ENCODE assay signal across 15 cellular contexts in genomic region chr2:144403940-144404339, GRCh38.
A peak's percentile ranks its signal among the peaks of the same experiment; 100 is the strongest.
DNase-seq lines count a peak whose midpoint lies in the region; ATAC-seq and TF ChIP-seq lines count a peak whose summit lies in the region.
"Had no signal": no experiment of that assay in that cellular context is flagged by ENCODE, and none has a peak within 500 bp of the region (broad histone marks: within the 10 kb centered on the region; RNA-seq: fewer than 3 reads in every experiment).

No MANE protein-coding gene starts in this region.

- TF ChIP-seq CTCF in heart left ventricle (IDR thresholded peaks at IDR 0.05) (no peak), neural crest cell (conservative IDR thresholded peaks at IDR 0.05) (no peak), type B pancreatic cell (conservative IDR thresholded peaks at IDR 0.05) (no peak), GM13977 (IDR thresholded peaks at IDR 0.05; ENCODE audit: extremely low read depth, insufficient read depth, missing control alignments) (no peak)

- H3K4me3 Mint-ChIP-seq in neural crest cell: peak overlapping the region; percentile 4
- peak overlapping the region; percentile 56 for H3K4me3 Mint-ChIP-seq in type B pancreatic cell
- H3K4me3 Mint-ChIP-seq: activated CD4-positive, alpha-beta memory T cell treated with anti-CD3 and anti-CD28 coated beads, Interleukin-2, amount 10 ng/mL, durations not matched to agents 7 days and 5 days; activated naive CD4-positive, alpha-beta T cell treated with anti-CD3 and anti-CD28 coated beads for 36 hours; CD8-positive, alpha-beta T cell; T-helper 2 cell treated with Interferon-gamma antibody and Interleukin-4, amounts not matched to agents 5 μg/mL and 100 μg/mL, for 36 hours had no signal

- H3K27ac Mint-ChIP-seq in neural crest cell (ENCODE audit: unreplicated experiment): peak overlapping the region; percentile 44
- peak overlapping the region; percentile 59 for H3K27ac Mint-ChIP-seq in type B pancreatic cell
- H3K27ac Mint-ChIP-seq: activated CD4-positive, alpha-beta memory T cell treated with anti-CD3 and anti-CD28 coated beads, Interleukin-2, amount 10 ng/mL, durations not matched to agents 7 days and 5 days; activated naive CD4-positive, alpha-beta T cell treated with anti-CD3 and anti-CD28 coated beads for 36 hours; CD8-positive, alpha-beta T cell; T-helper 2 cell treated with Interferon-gamma antibody and Interleukin-4, amounts not matched to agents 5 μg/mL and 100 μg/mL, for 36 hours had no signal

- peaks cover 0 to 45% (median 17%) of the 10 kb centered on the region in 12 donors for H3K4me1 ChIP-seq in heart left ventricle

- in situ Hi-C loops in GM13977 (cut with MboI; ENCODE audit: low pct_unique_long_range_greater_than_20kb, low sequenced_read_pairs, unreplicated experiment): no loop called here

- no peaks in the 10 kb centered on the region for H3K9me3 ChIP-seq in heart left ventricle

- intact Hi-C loops in heart left ventricle (cut with DNase I): loop anchor here in 2 of 10 donors (2.0 to 10.0 kb wide), 2 partner anchors 71 to 111 kb away; a partner anchor contains a TSS

- H3K4me3 ChIP-seq in heart left ventricle: no peak overlapping the region
- H3K4me3 ChIP-seq: cardiac muscle cell had no signal

- H3K27me3 ChIP-seq in heart left ventricle: no peaks in the 10 kb centered on the region
- H3K27me3 ChIP-seq: cardiac muscle cell had no signal

- peaks cover 0 to 98% (median 59%) of the 10 kb centered on the region in 9 donors for H3K36me3 ChIP-seq in heart left ventricle

- H3K27me3 Mint-ChIP-seq in neural crest cell (ENCODE audit: low read depth) (no peaks in the 10 kb centered on the region), type B pancreatic cell (peaks cover 9% of the 10 kb centered on the region)

- peak; percentile 86 for DNase-seq in NCI-H82 (lab: John Stamatoyannopoulos, UW)
- DNase-seq in heart left ventricle: peak in 4 of 5 donors; percentile 66 to 81 (median 70)
- no peak for DNase-seq in neural crest cell (ENCODE audit: low read depth, low spot score)
- no peak for DNase-seq in type B pancreatic cell (ENCODE audit: extremely low spot score, unreplicated experiment)
- no peak for DNase-seq in activated T-cell treated with anti-CD3 and anti-CD28 coated beads, Interleukin-2, amount 50 U/mL, for 1 hour
- DNase-seq in GDM1 (lab: John Stamatoyannopoulos, UW): no peak
- DNase-seq in HuH-7.5 (ENCODE audit: low spot score): no peak
- DNase-seq in GM13977 (ENCODE audit: low spot score): no peak
- DNase-seq: activated CD4-positive, alpha-beta memory T cell treated with anti-CD3 and anti-CD28 coated beads, Interleukin-2, amount 10 ng/mL, durations not matched to agents 7 days and 5 days; activated naive CD4-positive, alpha-beta T cell treated with anti-CD3 and anti-CD28 coated beads for 36 hours; CD8-positive, alpha-beta T cell; midbrain; PC-3 had no signal

- H3K4me1 Mint-ChIP-seq in neural crest cell: peaks cover 33% of the 10 kb centered on the region
- H3K4me1 Mint-ChIP-seq in type B pancreatic cell (ENCODE audit: unreplicated experiment): peaks cover 10% of the 10 kb centered on the region

- H3K27ac ChIP-seq in heart left ventricle: peak overlapping the region in 10 of 12 donors; percentile 10 to 58 (median 41)
- H3K27ac ChIP-seq: cardiac muscle cell had no signal

- ATAC-seq in heart left ventricle: peak; percentile 84 to 94 (median 90)
- ATAC-seq: CD8-positive, alpha-beta T cell; PC-3 had no signal

- H3K9me3 Mint-ChIP-seq in neural crest cell (no peaks in the 10 kb centered on the region), type B pancreatic cell (peaks cover 5% of the 10 kb centered on the region)
- H3K9me3 Mint-ChIP-seq: activated CD4-positive, alpha-beta memory T cell treated with anti-CD3 and anti-CD28 coated beads, Interleukin-2, amount 10 ng/mL, durations not matched to agents 7 days and 5 days; activated naive CD4-positive, alpha-beta T cell treated with anti-CD3 and anti-CD28 coated beads for 36 hours; CD8-positive, alpha-beta T cell; T-helper 2 cell treated with Interferon-gamma antibody and Interleukin-4, amounts not matched to agents 5 μg/mL and 100 μg/mL, for 36 hours had no signal

- 52 to 60% (median 56%) methylated on average over 16 of the region's 16 CpGs for WGBS in heart left ventricle, 4 donors

- no peak for TF ChIP-seq POLR2A in heart left ventricle (IDR thresholded peaks at IDR 0.05)

- H3K36me3 Mint-ChIP-seq in neural crest cell (ENCODE audit: low read depth) (peaks cover 46% of the 10 kb centered on the region), type B pancreatic cell (peaks cover 29% of the 10 kb centered on the region)

Comparison
In these comparisons a context has a peak if more than half of its experiments do, and no peak if none do; other contexts are left out.
1. DNase-seq: peak in NCI-H82 (single experiment) and heart left ventricle (4 of 5); none in neural crest cell (single experiment), type B pancreatic cell (single experiment), activated T-cell treated with anti-CD3 and anti-CD28 coated beads, Interleukin-2, amount 50 U/mL, for 1 hour (single experiment), GDM1 (single experiment), HuH-7.5 (single experiment) and GM13977 (single experiment).